1 cellular context compared by ENCODE assay signal in genomic region chr6:43174263-43175112, GRCh38.
TF ChIP-seq lines count a peak whose summit lies in the region.

No MANE protein-coding gene starts in this region.

TF ChIP-seq in HepG2, 621 proteins besides CTCF, POLR2A, EP300 and RAD21 (continued from another document and continues in another):
- no peak for TF ChIP-seq SKIL (CRISPR knock-in tag; IDR thresholded peaks at IDR 0.05; ENCODE audit: borderline replicate concordance)
- peak; percentile 38; the same call in 1 of the 2 replicates for TF ChIP-seq SOX5 (CRISPR knock-in tag; IDR thresholded peaks at IDR 0.05; ENCODE audit: borderline replicate concordance)
- no peak for TF ChIP-seq PREB (CRISPR knock-in tag; IDR thresholded peaks at IDR 0.05)
- peak; percentile 73; the same call in 1 of the 2 replicates for TF ChIP-seq E2F5 (CRISPR knock-in tag; conservative IDR thresholded peaks at IDR 0.05)
- TF ChIP-seq ZBTB33 (CRISPR knock-in tag; IDR thresholded peaks at IDR 0.05): 0 out of 2 replicates have a peak, but pooled peaks have one; percentile 31
- no peak for TF ChIP-seq THYN1 (CRISPR knock-in tag; IDR thresholded peaks at IDR 0.05; ENCODE audit: borderline replicate concordance, low read depth)
- TF ChIP-seq ZNF572 (CRISPR knock-in tag; IDR thresholded peaks at IDR 0.05): no peak
- peak; percentile 41; the same call in 1 of the 2 replicates for TF ChIP-seq ARID5B (CRISPR knock-in tag; IDR thresholded peaks at IDR 0.05)
- peak; percentile 92 for TF ChIP-seq TFDP2 (CRISPR knock-in tag; IDR thresholded peaks at IDR 0.05)
- no peak for TF ChIP-seq ZFP36 (IDR thresholded peaks at IDR 0.05; ENCODE audit: borderline replicate concordance, low read depth, low read length, partially characterized antibody)
- no peak for TF ChIP-seq ZNF619 (CRISPR knock-in tag; IDR thresholded peaks at IDR 0.05)
- TF ChIP-seq MNT (IDR thresholded peaks at IDR 0.05): peak; percentile 77
- no peak for TF ChIP-seq FOXM1 (CRISPR knock-in tag; IDR thresholded peaks at IDR 0.05)
- TF ChIP-seq ZNF432 (CRISPR knock-in tag; IDR thresholded peaks at IDR 0.05; ENCODE audit: borderline replicate concordance): no peak
- TF ChIP-seq MEIS1 (CRISPR knock-in tag; IDR thresholded peaks at IDR 0.05; ENCODE audit: borderline replicate concordance): peak; percentile 85; the same call in 1 of the 2 replicates
- no peak for TF ChIP-seq NCOA1 (CRISPR knock-in tag; IDR thresholded peaks at IDR 0.05)
- TF ChIP-seq KMT2A (CRISPR knock-in tag; IDR thresholded peaks at IDR 0.05): peak; percentile 36; the same call in 1 of the 2 replicates
- no peak for TF ChIP-seq REL (CRISPR knock-in tag; conservative IDR thresholded peaks at IDR 0.05)
- no peak for TF ChIP-seq DNMT3B (CRISPR knock-in tag; conservative IDR thresholded peaks at IDR 0.05)
- no peak for TF ChIP-seq GABPA (IDR thresholded peaks at IDR 0.05; ENCODE audit: low read depth, low read length)
- peak; percentile 81 for TF ChIP-seq GABPA (CRISPR knock-in tag; IDR thresholded peaks at IDR 0.05; ENCODE audit: low read depth)
- peak; percentile 86 for TF ChIP-seq ZNF124 (CRISPR knock-in tag; IDR thresholded peaks at IDR 0.05)
- TF ChIP-seq HDAC2 (CRISPR knock-in tag; IDR thresholded peaks at IDR 0.05): peak; percentile 72; the same call in 1 of the 2 replicates
- TF ChIP-seq ZNF136 (CRISPR knock-in tag; IDR thresholded peaks at IDR 0.05; ENCODE audit: low read depth): peak; percentile 70; the same call in 1 of the 2 replicates
- no peak for TF ChIP-seq SOX13 (IDR thresholded peaks at IDR 0.05)
- peak in 1 of 2 experiments; percentile 12; a peak in 1 of 4 replicates for TF ChIP-seq SOX13 (CRISPR knock-in tag; conservative IDR thresholded peaks at IDR 0.05 in 1 of 2, IDR thresholded peaks at IDR 0.05 in 1 of 2)
- peak; percentile 43 for TF ChIP-seq RBM39 (IDR thresholded peaks at IDR 0.05; ENCODE audit: low read depth, low read length, poor library complexity, severe bottlenecking)
- 0 out of 2 replicates have a peak, but pooled peaks have one; percentile 44 for TF ChIP-seq ETV6 (CRISPR knock-in tag; conservative IDR thresholded peaks at IDR 0.05)
- TF ChIP-seq ZSCAN21 (CRISPR knock-in tag; IDR thresholded peaks at IDR 0.05; ENCODE audit: borderline replicate concordance): peak; percentile 43; the same call in 1 of the 2 replicates
- TF ChIP-seq SALL1 (CRISPR knock-in tag; IDR thresholded peaks at IDR 0.05): peak; percentile 77
- no peak; the same call in 1 of the 2 replicates for TF ChIP-seq ZBTB25 (CRISPR knock-in tag; IDR thresholded peaks at IDR 0.05)
- peak; percentile 89; the same call in 1 of the 2 replicates for TF ChIP-seq ZNF501 (CRISPR knock-in tag; IDR thresholded peaks at IDR 0.05)
- peak; percentile 65 for TF ChIP-seq SP5 (CRISPR knock-in tag; IDR thresholded peaks at IDR 0.05; ENCODE audit: borderline replicate concordance, low read depth)
- TF ChIP-seq UBTF (CRISPR knock-in tag; IDR thresholded peaks at IDR 0.05): peak; percentile 62; the same call in 1 of the 2 replicates
- no peak for TF ChIP-seq CEBPB (IDR thresholded peaks at IDR 0.05; ENCODE audit: borderline replicate concordance, low read depth, low read length)
- TF ChIP-seq HINFP (CRISPR knock-in tag; IDR thresholded peaks at IDR 0.05; ENCODE audit: low read depth): 0 out of 2 replicates have a peak, but pooled peaks have one; percentile 41
- TF ChIP-seq ATF5 (CRISPR knock-in tag; IDR thresholded peaks at IDR 0.05; ENCODE audit: low read depth): 0 out of 2 replicates have a peak, but pooled peaks have one; percentile 77
- TF ChIP-seq ISL2 (CRISPR knock-in tag; IDR thresholded peaks at IDR 0.05): no peak
- no peak for TF ChIP-seq ZSCAN30 (CRISPR knock-in tag; IDR thresholded peaks at IDR 0.05)
- TF ChIP-seq FOXA1 (IDR thresholded peaks at IDR 0.05): no peak
- peak; percentile 77; the same call in 1 of the 2 replicates for TF ChIP-seq FOXA1 (CRISPR knock-in tag; IDR thresholded peaks at IDR 0.05)
- peak; percentile 76 for TF ChIP-seq GABPB1 (CRISPR knock-in tag; IDR thresholded peaks at IDR 0.05)
